In the genomic region with DNA sequence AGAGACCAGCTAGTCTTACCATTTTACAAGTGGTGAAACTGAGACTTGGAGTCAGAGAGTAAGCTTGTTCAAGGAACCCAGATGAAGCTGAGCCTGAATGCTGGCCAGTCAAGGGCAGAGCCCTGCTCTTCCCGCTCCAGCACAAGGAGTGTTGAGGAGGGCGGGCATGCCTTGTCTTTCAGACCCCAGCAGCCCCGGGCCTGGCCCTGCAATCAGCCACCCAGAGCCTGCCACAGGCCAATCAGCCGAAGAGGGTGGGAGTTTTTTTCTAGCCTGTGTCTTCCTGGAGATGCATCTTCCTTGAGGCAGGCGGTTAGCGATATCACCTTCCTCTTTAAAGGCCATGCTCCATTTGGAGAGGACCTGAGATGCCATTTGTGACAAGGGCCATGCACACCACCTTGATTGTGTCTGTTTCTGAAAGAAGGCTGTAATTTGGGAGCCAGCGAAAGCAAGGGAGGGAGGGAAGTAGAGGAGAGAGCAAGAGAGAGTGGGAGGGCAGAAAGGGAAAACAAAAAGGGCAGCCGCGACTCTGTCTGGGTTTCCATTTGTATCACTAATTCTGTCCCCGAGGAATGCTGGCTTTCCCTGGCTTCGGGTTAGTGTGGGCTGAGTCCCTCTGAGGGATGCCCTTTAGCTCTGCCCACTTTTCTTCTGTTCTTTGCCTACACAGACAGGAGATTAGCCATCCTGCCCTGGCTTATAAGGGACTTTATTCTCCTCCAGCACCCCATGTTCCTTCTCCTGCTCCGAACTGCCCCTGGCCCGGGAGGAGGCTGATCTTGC, we compare ENCODE assay signal across 23 cellular contexts. TPM values are rescaled to one million over a fixed set of nuclear protein-coding genes. Genes with fewer than 3 reads are reported as not detected.
"Had no signal": no experiment of that assay in that cellular context is flagged by ENCODE, and none has a peak within 500 bp of the region (broad histone marks: within the 10 kb centered on the region; RNA-seq: fewer than 3 reads in every experiment).

No MANE protein-coding gene starts in this region.

- H3K27ac Mint-ChIP-seq: activated B cell treated with CpG ODN at 0.5 μM for 24 hours; activated CD4-positive, alpha-beta T cell treated with anti-CD3 and anti-CD28 coated beads for 36 hours; activated naive CD4-positive, alpha-beta T cell treated with anti-CD3 and anti-CD28 coated beads, Interleukin-2, amount 10 ng/mL, durations not matched to agents 7 days and 5 days; memory B cell; natural killer cell treated with Interleukin-12 subunit alpha and Interleukin-12 subunit beta and Interleukin-15 and Interleukin-18, amount 100 ng/mL, for 72 hours; stimulated activated naive CD8-positive, alpha-beta T cell treated with anti-CD3 and anti-CD28 coated beads, Interleukin-15, Interleukin-2, amounts not matched to agents 100 ng/mL and 50 ng/mL, for 24 hours had no signal

- H3K4me1 ChIP-seq: pancreas, thyroid gland had no signal

- H3K36me3 ChIP-seq: gastroesophageal sphincter, neutrophil, pancreas, thyroid gland had no signal

- H3K4me1 Mint-ChIP-seq: activated B cell treated with CpG ODN at 0.5 μM for 24 hours; activated CD4-positive, alpha-beta T cell treated with anti-CD3 and anti-CD28 coated beads for 36 hours; activated naive CD4-positive, alpha-beta T cell treated with anti-CD3 and anti-CD28 coated beads, Interleukin-2, amount 10 ng/mL, durations not matched to agents 7 days and 5 days; memory B cell had no signal

- H3K9me3 Mint-ChIP-seq: activated B cell treated with CpG ODN at 0.5 μM for 24 hours; activated naive CD4-positive, alpha-beta T cell treated with anti-CD3 and anti-CD28 coated beads, Interleukin-2, amount 10 ng/mL, durations not matched to agents 7 days and 5 days; memory B cell; natural killer cell treated with Interleukin-12 subunit alpha and Interleukin-12 subunit beta and Interleukin-15 and Interleukin-18, amount 100 ng/mL, for 72 hours; stimulated activated naive CD8-positive, alpha-beta T cell treated with anti-CD3 and anti-CD28 coated beads, Interleukin-15, Interleukin-2, amounts not matched to agents 100 ng/mL and 50 ng/mL, for 24 hours had no signal

- DNase-seq: activated B cell treated with CpG ODN at 0.5 μM for 24 hours; activated CD4-positive, alpha-beta T cell treated with anti-CD3 and anti-CD28 coated beads for 36 hours; activated CD4-positive, alpha-beta T cell treated with anti-CD3 and anti-CD28 coated beads, Interleukin-2, amount 50 U/mL, for 4 hours; activated effector memory CD4-positive, alpha-beta T cell treated with anti-CD3 and anti-CD28 coated beads, Interleukin-2, amount 50 U/mL, for 16 hours; activated naive CD4-positive, alpha-beta T cell treated with anti-CD3 and anti-CD28 coated beads, Interleukin-2, amount 10 ng/mL, durations not matched to agents 7 days and 5 days; activated T-cell treated with anti-CD3 and anti-CD28 coated beads for 4 hours; amygdala; hypothalamus; left cardiac atrium; pancreas; right cardiac atrium; stimulated activated CD4-positive, alpha-beta T cell treated with anti-CD3 and anti-CD28 coated beads, Interleukin-12 subunit alpha, Interleukin-12 subunit beta, amount 100 ng/mL, for 4 hours; substantia nigra; T-helper 9 cell; thyroid gland had no signal

- H3K4me3 ChIP-seq: coronary artery, gastroesophageal sphincter, pancreas, thyroid gland had no signal

- H3K36me3 Mint-ChIP-seq: activated naive CD4-positive, alpha-beta T cell treated with anti-CD3 and anti-CD28 coated beads, Interleukin-2, amount 10 ng/mL, durations not matched to agents 7 days and 5 days; memory B cell; natural killer cell treated with Interleukin-12 subunit alpha and Interleukin-12 subunit beta and Interleukin-15 and Interleukin-18, amount 100 ng/mL, for 72 hours had no signal

- H3K4me3 Mint-ChIP-seq: activated B cell treated with CpG ODN at 0.5 μM for 24 hours; activated CD4-positive, alpha-beta T cell treated with anti-CD3 and anti-CD28 coated beads for 36 hours; activated naive CD4-positive, alpha-beta T cell treated with anti-CD3 and anti-CD28 coated beads, Interleukin-2, amount 10 ng/mL, durations not matched to agents 7 days and 5 days; memory B cell; natural killer cell treated with Interleukin-12 subunit alpha and Interleukin-12 subunit beta and Interleukin-15 and Interleukin-18, amount 100 ng/mL, for 72 hours; stimulated activated naive CD8-positive, alpha-beta T cell treated with anti-CD3 and anti-CD28 coated beads, Interleukin-15, Interleukin-2, amounts not matched to agents 100 ng/mL and 50 ng/mL, for 24 hours had no signal

- ATAC-seq: activated CD4-positive, alpha-beta T cell treated with anti-CD3 and anti-CD28 coated beads for 36 hours; gastroesophageal sphincter; left cardiac atrium; pancreas; right cardiac atrium had no signal

- H3K27ac ChIP-seq: coronary artery, epithelial cell of prostate, gastroesophageal sphincter, neutrophil, pancreas, thyroid gland had no signal

- H3K9me3 ChIP-seq: gastroesophageal sphincter, neutrophil, pancreas, thyroid gland had no signal

RNA-seq across cellular contexts. Expression of gene CDH23, which starts 8.0 kb away (rescaled TPM):
- total RNA-seq: bronchial epithelial cell had no signal
